2 cellular contexts compared by ENCODE assay signal in the genomic region with DNA sequence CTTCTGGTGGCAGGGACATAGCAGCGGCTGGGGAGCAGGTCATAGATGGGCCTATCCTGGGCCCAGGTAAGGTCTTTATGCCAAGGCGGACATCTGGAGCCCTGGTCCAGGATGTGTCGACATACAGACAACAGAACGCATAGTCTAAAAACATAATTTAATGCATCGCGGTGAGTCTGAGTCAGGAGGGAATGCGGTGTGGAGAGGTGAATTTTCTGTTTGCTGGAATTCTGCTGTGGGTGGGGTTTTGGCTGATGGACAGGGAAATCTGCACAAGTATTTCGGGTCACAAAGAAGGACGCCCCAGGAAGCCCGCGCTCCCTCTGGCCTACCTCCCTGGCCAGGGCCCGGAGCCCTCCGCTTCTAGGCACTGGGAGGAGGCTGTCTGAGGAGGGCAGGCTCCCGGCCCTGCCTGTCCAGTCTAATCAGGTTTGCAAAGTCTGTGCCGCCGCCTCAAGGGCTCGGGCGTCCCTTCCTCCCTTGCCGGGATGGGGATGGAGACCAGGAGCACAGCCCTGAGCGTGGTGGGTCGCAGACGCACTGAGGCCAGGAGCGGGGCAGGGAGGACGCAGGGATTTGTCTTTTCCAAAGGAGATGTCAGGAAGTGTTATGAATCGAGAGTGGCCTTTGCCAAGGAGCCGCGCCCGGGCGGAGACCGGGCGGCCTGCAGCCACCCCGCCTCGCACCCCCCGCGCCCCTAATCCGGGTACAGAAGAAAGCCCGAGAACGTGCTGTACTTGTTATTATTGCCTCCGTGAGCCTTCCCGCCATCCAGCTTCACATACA.
TF ChIP-seq lines count a peak whose summit lies in the region.

No MANE protein-coding gene starts in this region.

TF ChIP-seq in SK-N-SH, 30 proteins besides CTCF, POLR2A, EP300 and RAD21 (continued from another document):
- TF ChIP-seq USF1 (IDR thresholded peaks at IDR 0.05; ENCODE audit: borderline replicate concordance, low read depth) (no peak), GATA2 (CRISPR knock-in tag; IDR thresholded peaks at IDR 0.05) (no peak), FOXM1 (IDR thresholded peaks at IDR 0.05; ENCODE audit: low read depth) (no peak), RCOR1 (IDR thresholded peaks at IDR 0.05; ENCODE audit: low read length) (no peak), CHD2 (IDR thresholded peaks at IDR 0.05; ENCODE audit: low read length, partially characterized antibody) (no peak)

TF ChIP-seq in SK-N-SH treated with all-trans-retinoic acid at 6 μM for 48 hours, 23 proteins besides CTCF, POLR2A, EP300 and RAD21 (continued from another document):
- TF ChIP-seq POU6F1 (CRISPR knock-in tag; IDR thresholded peaks at IDR 0.05; ENCODE audit: borderline replicate concordance, low read depth): no peak
- no peak for TF ChIP-seq CSDC2 (CRISPR knock-in tag; IDR thresholded peaks at IDR 0.05)
- no peak for TF ChIP-seq SNAI2 (CRISPR knock-in tag; IDR thresholded peaks at IDR 0.05)
- TF ChIP-seq ARNTL (CRISPR knock-in tag; IDR thresholded peaks at IDR 0.05; ENCODE audit: borderline replicate concordance, low read depth): no peak
- TF ChIP-seq CSRNP3 (CRISPR knock-in tag; IDR thresholded peaks at IDR 0.05): no peak
- TF ChIP-seq, protein P1, sequence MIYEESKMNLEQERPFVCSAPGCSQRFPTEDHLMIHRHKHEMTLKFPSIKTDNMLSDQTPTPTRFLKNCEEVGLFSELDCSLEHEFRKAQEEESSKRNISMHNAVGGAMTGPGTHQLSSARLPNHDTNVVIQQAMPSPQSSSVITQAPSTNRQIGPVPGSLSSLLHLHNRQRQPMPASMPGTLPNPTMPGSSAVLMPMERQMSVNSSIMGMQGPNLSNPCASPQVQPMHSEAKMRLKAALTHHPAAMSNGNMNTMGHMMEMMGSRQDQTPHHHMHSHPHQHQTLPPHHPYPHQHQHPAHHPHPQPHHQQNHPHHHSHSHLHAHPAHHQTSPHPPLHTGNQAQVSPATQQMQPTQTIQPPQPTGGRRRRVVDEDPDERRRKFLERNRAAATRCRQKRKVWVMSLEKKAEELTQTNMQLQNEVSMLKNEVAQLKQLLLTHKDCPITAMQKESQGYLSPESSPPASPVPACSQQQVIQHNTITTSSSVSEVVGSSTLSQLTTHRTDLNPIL (CRISPR knock-in tag; IDR thresholded peaks at IDR 0.05; ENCODE audit: low read depth): no peak
